Comparison of ENCODE assay signal across 20 cellular contexts in genomic region chr10:121774813-121775212, GRCh38.
DNase-seq lines count a peak whose midpoint lies in the region; ATAC-seq, FAIRE-seq and TF ChIP-seq lines count a peak whose summit lies in the region.
"Had no signal": no experiment of that assay in that cellular context is flagged by ENCODE, and none has a peak within 500 bp of the region (broad histone marks: within the 10 kb centered on the region; RNA-seq: fewer than 3 reads in every experiment).

No MANE protein-coding gene starts in this region.

- peaks cover 24% of the 10 kb centered on the region for H3F3A ChIP-seq in smooth muscle cell (ENCODE audit: low read depth)

- H3K4me1 ChIP-seq in RWPE2 (ENCODE audit: insufficient read depth, poor library complexity, severe bottlenecking) (peaks cover 10% of the 10 kb centered on the region), kidney (ENCODE audit: control insufficient read depth in 1 of 2, insufficient read depth in 1 of 2, low read depth in 1 of 2, low read length in 2 of 2) (no peaks in the 10 kb centered on the region), smooth muscle cell (ENCODE audit: low read depth) (peaks cover 26% of the 10 kb centered on the region)

- no peak overlapping the region for H3K4me3 ChIP-seq in RWPE2 (ENCODE audit: severe bottlenecking)
- H3K4me3 ChIP-seq in choroid plexus epithelial cell (ENCODE audit: low read depth, low read length) = no peak overlapping the region
- H3K4me3 ChIP-seq in kidney (ENCODE audit: low read length in 2 of 2) = no peak overlapping the region
- H3K4me3 ChIP-seq in smooth muscle cell = no peak overlapping the region

- intact Hi-C loops in kidney (cut with DNase I) = no loop called here

- no peaks in the 10 kb centered on the region for H4K20me1 ChIP-seq in smooth muscle cell (ENCODE audit: low read depth)

- POLR2A ChIA-PET in HEK293T (lab: Yijun Ruan, JAX) = no interaction called here

- H3K27me3 ChIP-seq in RWPE2 (ENCODE audit: insufficient read depth, poor library complexity, severe bottlenecking) (no peaks in the 10 kb centered on the region), smooth muscle cell (ENCODE audit: low read depth) (no peaks in the 10 kb centered on the region)

- H3K79me2 ChIP-seq in smooth muscle cell (ENCODE audit: low read depth) = no peaks in the 10 kb centered on the region

- CTCF ChIA-PET in HEK293T (lab: Yijun Ruan, JAX) = no interaction called here

- H3K9me3 ChIP-seq in RWPE2 (ENCODE audit: severe bottlenecking) = no peaks in the 10 kb centered on the region
- H3K9me3 ChIP-seq in kidney (ENCODE audit: control insufficient read depth in 1 of 2, low read length in 2 of 2) = no peaks in the 10 kb centered on the region
- H3K9me3 ChIP-seq in smooth muscle cell (replicated peaks; ENCODE audit: low read depth) = no peaks in the 10 kb centered on the region

- peak; percentile 19 for FAIRE-seq in kidney (lab: Jason Lieb, UNC)
- FAIRE-seq: small intestine had no signal

- H3K27ac ChIP-seq in RWPE2 (ENCODE audit: poor library complexity, severe bottlenecking) (peak overlapping the region; percentile 9), kidney (ENCODE audit: low read depth in 2 of 2, low read length in 2 of 2) (no peak overlapping the region), smooth muscle cell (ENCODE audit: low read depth) (peak overlapping the region; percentile 91)
- H3K27ac ChIP-seq: RWPE1 had no signal

- no peak for ATAC-seq in RWPE2 (ENCODE audit: low read depth)
- no peak for ATAC-seq in HG02885 (IDR thresholded peaks at IDR 0.05; ENCODE audit: poor library complexity, unreplicated experiment)
- ATAC-seq: activated CD8-positive, alpha-beta T cell treated with anti-CD3 and anti-CD28 coated beads, Interleukin-2, amount 10 ng/mL, durations not matched to agents 7 days and 5 days; HCT116 had no signal

- 27% methylated on average over 2 of the region's 2 CpGs for WGBS in smooth muscle cell (ENCODE audit: low lambda C conversion rate)

- no peak for DNase-seq in RWPE2 (ENCODE audit: low spot score)
- peak; percentile 86 for DNase-seq in choroid plexus epithelial cell (ENCODE audit: low read depth)
- DNase-seq in kidney = no peak
- DNase-seq in smooth muscle cell (lab: John Stamatoyannopoulos, UW; ENCODE audit: unreplicated experiment) = no peak
- no peak for DNase-seq in DMS 273 treated with DMSO at 0.1 percent for 48 hours (lab: John Stamatoyannopoulos, UW)
- no peak for DNase-seq in HEK293T (ENCODE audit: extremely low spot score)
- DNase-seq: activated CD8-positive, alpha-beta T cell treated with anti-CD3 and anti-CD28 coated beads, Interleukin-2, amount 10 ng/mL, durations not matched to agents 7 days and 5 days; activated naive CD4-positive, alpha-beta T cell; amygdala; CD4-positive, alpha-beta T cell; central memory CD4-positive, alpha-beta T cell; GDM1; NCI-H187 treated with DMSO at 0.1 percent for 48 hours; small intestine; stimulated activated CD4-positive, alpha-beta T cell treated with anti-CD3 and anti-CD28 coated beads, Interleukin-4, amount 100 ng/mL, for 1 hour; stimulated activated naive CD4-positive, alpha-beta T cell; T1000 had no signal

- H3K36me3 ChIP-seq in RWPE2 (ENCODE audit: low read depth) (no peaks in the 10 kb centered on the region), kidney (ENCODE audit: control insufficient read depth in 1 of 2, insufficient read depth in 2 of 2, low read length in 2 of 2) (no peaks in the 10 kb centered on the region), smooth muscle cell (ENCODE audit: low read depth) (no peaks in the 10 kb centered on the region)

- no peak for TF ChIP-seq CTCF in RWPE2 (IDR thresholded peaks at IDR 0.05; ENCODE audit: poor library complexity, severe bottlenecking)
- TF ChIP-seq CTCF in choroid plexus epithelial cell (conservative IDR thresholded peaks at IDR 0.05; ENCODE audit: low read depth, low read length) = no peak
- TF ChIP-seq CTCF in kidney (IDR thresholded peaks at IDR 0.05; ENCODE audit: borderline replicate concordance, extremely low read depth, insufficient read depth) = no peak
- TF ChIP-seq CTCF in smooth muscle cell (IDR thresholded peaks at IDR 0.05; ENCODE audit: borderline replicate concordance, insufficient read depth, poor library complexity, severe bottlenecking) = no peak

- no peak overlapping the region for H2AFZ ChIP-seq in smooth muscle cell (ENCODE audit: low read depth)

- peak overlapping the region; percentile 46 for H3K4me2 ChIP-seq in smooth muscle cell

- no peak overlapping the region for H3K9ac ChIP-seq in kidney (ENCODE audit: low read length in 2 of 2)
- H3K9ac ChIP-seq in smooth muscle cell (ENCODE audit: low read depth) = no peak overlapping the region

TF ChIP-seq in HEK293T, 16 proteins besides CTCF, POLR2A, EP300 and RAD21:
- TF ChIP-seq PKNOX1 (IDR thresholded peaks at IDR 0.05) (no peak), SUZ12 (IDR thresholded peaks at IDR 0.05) (no peak), LEF1 (IDR thresholded peaks at IDR 0.05; ENCODE audit: borderline replicate concordance) (no peak), FOXK2 (IDR thresholded peaks at IDR 0.05) (no peak), NFRKB (IDR thresholded peaks at IDR 0.05) (no peak), CTBP1 (IDR thresholded peaks at IDR 0.05; ENCODE audit: borderline replicate concordance) (no peak), ARNT (IDR thresholded peaks at IDR 0.05) (no peak), HDGF (IDR thresholded peaks at IDR 0.05; ENCODE audit: borderline replicate concordance) (no peak), FOXA1 (IDR thresholded peaks at IDR 0.05) (no peak), ELF4 (IDR thresholded peaks at IDR 0.05) (no peak), SP1 (IDR thresholded peaks at IDR 0.05) (no peak), FOXM1 (IDR thresholded peaks at IDR 0.05; ENCODE audit: borderline replicate concordance) (no peak), BHLHE40 (IDR thresholded peaks at IDR 0.05; ENCODE audit: borderline replicate concordance) (no peak), ZNF384 (IDR thresholded peaks at IDR 0.05) (no peak), TARDBP (IDR thresholded peaks at IDR 0.05) (no peak), L3MBTL2 (conservative IDR thresholded peaks at IDR 0.05) (no peak)

Comparison
In these comparisons a context has a peak if more than half of its experiments do, and no peak if none do; other contexts are left out.
1. H3K27ac ChIP-seq: peak in RWPE2 (single experiment) and smooth muscle cell (single experiment); none in kidney (0 of 2).